In the genomic region with DNA sequence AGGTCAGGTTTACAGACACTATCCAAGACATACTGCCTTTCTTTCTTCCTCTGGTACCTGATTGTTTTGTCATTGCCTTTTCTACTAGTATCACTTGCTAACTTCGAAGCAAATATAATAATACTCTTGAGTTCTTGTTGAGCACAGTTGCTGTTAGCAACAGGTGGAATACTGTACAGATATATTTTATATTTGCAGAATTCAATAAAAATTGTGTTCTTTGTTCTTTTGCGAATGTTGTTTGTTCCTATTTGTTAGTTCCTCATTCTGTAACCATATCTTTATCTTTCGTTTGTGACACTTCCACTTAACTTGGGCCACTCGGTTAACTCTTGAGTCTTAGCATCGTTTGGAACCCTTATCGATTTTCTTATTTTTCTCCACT, we compare ENCODE assay signal across 8 cellular contexts. TPM values are rescaled to one million over a fixed set of nuclear protein-coding genes. Genes with fewer than 3 reads are reported as not detected.
DNase-seq lines count a peak whose midpoint lies in the region; ATAC-seq and TF ChIP-seq lines count a peak whose summit lies in the region.

No MANE protein-coding gene starts in this region.

- H3K36me3 ChIP-seq in KOPT-K1 (ENCODE audit: insufficient read depth, low read length), result peaks cover 12% of the 10 kb centered on the region

- peaks cover 23% of the 10 kb centered on the region for H3K4me1 Mint-ChIP-seq in Calu3 (ENCODE audit: low read depth, unreplicated experiment)
- peaks cover 32 to 38% of the 10 kb centered on the region in 2 donors for H3K4me1 Mint-ChIP-seq in natural killer cell treated with Interleukin-12 subunit alpha and Interleukin-12 subunit beta and Interleukin-15 and Interleukin-18, amount 100 ng/mL, for 72 hours (ENCODE audit: low read depth in 2 of 2)

- H3K27ac Mint-ChIP-seq in Calu3 (ENCODE audit: unreplicated experiment), result peak overlapping the region; percentile 86
- H3K27ac Mint-ChIP-seq in natural killer cell treated with Interleukin-12 subunit alpha and Interleukin-12 subunit beta and Interleukin-15 and Interleukin-18, amount 100 ng/mL, for 72 hours, result peak overlapping the region; percentile 77 to 93

- peaks cover 1% of the 10 kb centered on the region for H3K9me3 ChIP-seq in KOPT-K1 (ENCODE audit: insufficient read depth, low read length, poor library complexity, severe bottlenecking)

- H3K4me3 ChIP-seq in cardiac fibroblast (replicated peaks in 1 of 2; ENCODE audit: low read depth in 2 of 2, low read length in 2 of 2), result peak overlapping the region; percentile 82 to 88

- DNase-seq in Calu3 (no peak), cardiac fibroblast (ENCODE audit: low read depth in 2 of 2) (no peak), GOT3 (lab: John Stamatoyannopoulos, UW) (no peak)
- DNase-seq in natural killer cell treated with Interleukin-12 subunit alpha and Interleukin-12 subunit beta and Interleukin-15 and Interleukin-18, amount 100 ng/mL, for 72 hours (ENCODE audit: low spot score), result no peak
- DNase-seq in stimulated activated naive CD4-positive, alpha-beta T cell treated with Interleukin-2 at 50 U/mL for 16 hours (lab: John Stamatoyannopoulos, UW), result no peak

- H3K27me3 Mint-ChIP-seq in Calu3 (ENCODE audit: unreplicated experiment), result peaks cover 5% of the 10 kb centered on the region
- H3K27me3 Mint-ChIP-seq in natural killer cell treated with Interleukin-12 subunit alpha and Interleukin-12 subunit beta and Interleukin-15 and Interleukin-18, amount 100 ng/mL, for 72 hours, result peaks cover 9 to 14% of the 10 kb centered on the region in 2 donors

- BruUV-seq in Calu3 (replicated peaks; lab: Mats Ljungman, UMichigan), result no TSS peak

- TF ChIP-seq CTCF in Calu3 (IDR thresholded peaks at IDR 0.05; ENCODE audit: unreplicated experiment), result no peak
- TF ChIP-seq CTCF in cardiac fibroblast (IDR thresholded peaks at IDR 0.05; ENCODE audit: low read depth, low read length), result no peak

- peak overlapping the region; percentile 58 for H3K27ac ChIP-seq in KOPT-K1 (ENCODE audit: low read depth, low read length, poor library complexity, severe bottlenecking)

- no peak for ATAC-seq in natural killer cell treated with Interleukin-12 subunit alpha and Interleukin-12 subunit beta and Interleukin-15 and Interleukin-18, amount 100 ng/mL, for 72 hours
- ATAC-seq in HG03159 (IDR thresholded peaks at IDR 0.05; ENCODE audit: unreplicated experiment) (no peak), HG03095 (IDR thresholded peaks at IDR 0.05; ENCODE audit: unreplicated experiment) (no peak)

- H3K4me3 Mint-ChIP-seq in Calu3 (ENCODE audit: low read depth, unreplicated experiment), result peak overlapping the region; percentile 95
- peak overlapping the region; percentile 97 for H3K4me3 Mint-ChIP-seq in natural killer cell treated with Interleukin-12 subunit alpha and Interleukin-12 subunit beta and Interleukin-15 and Interleukin-18, amount 100 ng/mL, for 72 hours

- intact Hi-C loops in Calu3 (cut with micrococcal nuclease; ENCODE audit: unreplicated experiment), result loop anchor here (5.0 kb wide), 1 partner anchor 248 kb away; no protein-coding TSS in a partner anchor

- CTCF ChIA-PET in Calu3 (lab: Charles Lee), result interaction anchor here (1.1 to 1.2 kb wide), 2 partner anchors 245 to 367 kb away, joined by 3 to 5 read pairs; a partner anchor contains a TSS

- no peaks in the 10 kb centered on the region for H3K9me3 Mint-ChIP-seq in Calu3 (ENCODE audit: low read depth, unreplicated experiment)
- H3K9me3 Mint-ChIP-seq in natural killer cell treated with Interleukin-12 subunit alpha and Interleukin-12 subunit beta and Interleukin-15 and Interleukin-18, amount 100 ng/mL, for 72 hours, result peaks cover 2% of the 10 kb centered on the region

- H3K36me3 Mint-ChIP-seq in Calu3 (ENCODE audit: insufficient read depth, unreplicated experiment), result peaks cover 14% of the 10 kb centered on the region
- peaks cover 4% of the 10 kb centered on the region for H3K36me3 Mint-ChIP-seq in natural killer cell treated with Interleukin-12 subunit alpha and Interleukin-12 subunit beta and Interleukin-15 and Interleukin-18, amount 100 ng/mL, for 72 hours

RNA-seq across cellular contexts. Expression of a gene that starts 0.8 kb away (rescaled TPM):
- 23.3 and 28.3 TPM in 2 replicates for total RNA-seq in Calu3 (2022)
- 10 to 100 TPM; 29.0 to 39.3 TPM for total RNA-seq in natural killer cell treated with Interleukin-12 subunit alpha and Interleukin-12 subunit beta and Interleukin-15 and Interleukin-18, amount 100 ng/mL, for 72 hours

RNA-seq across cellular contexts. Expression of a gene that starts 7.2 kb away (rescaled TPM):
- 0.31 TPM in 1 of 2 replicates, not detected in the other for total RNA-seq in Calu3 (2022)
- total RNA-seq in natural killer cell treated with Interleukin-12 subunit alpha and Interleukin-12 subunit beta and Interleukin-15 and Interleukin-18, amount 100 ng/mL, for 72 hours, result not detected
